Comparison of ENCODE assay signal across 1 cellular context in the genomic region with DNA sequence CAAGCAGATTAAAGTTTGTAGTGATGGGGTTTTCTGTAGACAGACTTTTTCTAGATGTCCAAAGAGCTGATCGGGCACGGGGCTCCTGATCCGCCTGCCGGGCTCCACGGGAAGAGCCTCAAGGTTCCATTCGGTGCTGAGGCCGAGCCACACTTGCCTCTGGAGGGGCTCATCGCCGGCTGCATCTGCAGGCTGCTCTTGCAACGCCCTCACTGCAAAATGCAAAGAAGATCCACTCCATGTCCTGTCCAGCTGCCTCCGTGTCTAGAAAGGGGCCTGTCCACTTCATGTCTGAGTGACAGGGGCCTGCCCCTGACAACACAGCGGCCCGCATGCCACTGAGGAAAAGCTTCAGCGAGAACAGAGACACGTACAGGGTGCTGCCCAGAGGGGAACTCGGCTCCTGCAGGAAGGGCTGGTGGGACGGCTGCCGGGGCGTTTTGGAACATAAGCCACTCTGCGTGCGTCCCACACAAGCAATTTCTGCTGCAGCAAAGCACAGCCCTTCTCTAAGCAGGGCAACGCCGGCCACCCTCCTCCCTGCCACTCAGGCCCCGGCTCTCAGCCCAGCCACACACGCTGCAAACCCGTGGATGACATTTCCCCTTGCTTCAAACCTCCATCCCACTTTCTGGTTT.
TF ChIP-seq lines count a peak whose summit lies in the region.

No MANE protein-coding gene starts in this region.

TF ChIP-seq in IMR-90, 13 proteins besides CTCF, POLR2A, EP300 and RAD21:
- TF ChIP-seq, protein P1, sequence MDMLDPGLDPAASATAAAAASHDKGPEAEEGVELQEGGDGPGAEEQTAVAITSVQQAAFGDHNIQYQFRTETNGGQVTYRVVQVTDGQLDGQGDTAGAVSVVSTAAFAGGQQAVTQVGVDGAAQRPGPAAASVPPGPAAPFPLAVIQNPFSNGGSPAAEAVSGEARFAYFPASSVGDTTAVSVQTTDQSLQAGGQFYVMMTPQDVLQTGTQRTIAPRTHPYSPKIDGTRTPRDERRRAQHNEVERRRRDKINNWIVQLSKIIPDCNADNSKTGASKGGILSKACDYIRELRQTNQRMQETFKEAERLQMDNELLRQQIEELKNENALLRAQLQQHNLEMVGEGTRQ (IDR thresholded peaks at IDR 0.05; ENCODE audit: low read depth, low read length): no peak
- TF ChIP-seq BHLHE40 (IDR thresholded peaks at IDR 0.05; ENCODE audit: low read depth, low read length) (no peak), RFX5 (IDR thresholded peaks at IDR 0.05; ENCODE audit: low read depth, low read length) (no peak), CHD1 (IDR thresholded peaks at IDR 0.05; ENCODE audit: low read depth, low read length) (no peak), RCOR1 (IDR thresholded peaks at IDR 0.05; ENCODE audit: insufficient replicate concordance, low read length) (no peak), CEBPB (IDR thresholded peaks at IDR 0.05; ENCODE audit: low read depth, low read length) (no peak), MAFK (IDR thresholded peaks at IDR 0.05; ENCODE audit: low read depth, low read length) (no peak), MXI1 (IDR thresholded peaks at IDR 0.05; ENCODE audit: borderline replicate concordance, low read depth, low read length) (no peak), FOS (IDR thresholded peaks at IDR 0.05; ENCODE audit: low read depth, low read length) (no peak), MAZ (IDR thresholded peaks at IDR 0.05; ENCODE audit: borderline replicate concordance, low read depth, low read length) (no peak), SMC3 (IDR thresholded peaks at IDR 0.05; ENCODE audit: low read depth, low read length) (no peak), NFE2L2 (IDR thresholded peaks at IDR 0.05; ENCODE audit: low read depth, low read length) (no peak)
- TF ChIP-seq, protein P2, sequence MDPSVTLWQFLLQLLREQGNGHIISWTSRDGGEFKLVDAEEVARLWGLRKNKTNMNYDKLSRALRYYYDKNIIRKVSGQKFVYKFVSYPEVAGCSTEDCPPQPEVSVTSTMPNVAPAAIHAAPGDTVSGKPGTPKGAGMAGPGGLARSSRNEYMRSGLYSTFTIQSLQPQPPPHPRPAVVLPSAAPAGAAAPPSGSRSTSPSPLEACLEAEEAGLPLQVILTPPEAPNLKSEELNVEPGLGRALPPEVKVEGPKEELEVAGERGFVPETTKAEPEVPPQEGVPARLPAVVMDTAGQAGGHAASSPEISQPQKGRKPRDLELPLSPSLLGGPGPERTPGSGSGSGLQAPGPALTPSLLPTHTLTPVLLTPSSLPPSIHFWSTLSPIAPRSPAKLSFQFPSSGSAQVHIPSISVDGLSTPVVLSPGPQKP (IDR thresholded peaks at IDR 0.05; ENCODE audit: borderline replicate concordance, low read depth, low read length): no peak
